1 cellular context compared by ENCODE assay signal in the genomic region with DNA sequence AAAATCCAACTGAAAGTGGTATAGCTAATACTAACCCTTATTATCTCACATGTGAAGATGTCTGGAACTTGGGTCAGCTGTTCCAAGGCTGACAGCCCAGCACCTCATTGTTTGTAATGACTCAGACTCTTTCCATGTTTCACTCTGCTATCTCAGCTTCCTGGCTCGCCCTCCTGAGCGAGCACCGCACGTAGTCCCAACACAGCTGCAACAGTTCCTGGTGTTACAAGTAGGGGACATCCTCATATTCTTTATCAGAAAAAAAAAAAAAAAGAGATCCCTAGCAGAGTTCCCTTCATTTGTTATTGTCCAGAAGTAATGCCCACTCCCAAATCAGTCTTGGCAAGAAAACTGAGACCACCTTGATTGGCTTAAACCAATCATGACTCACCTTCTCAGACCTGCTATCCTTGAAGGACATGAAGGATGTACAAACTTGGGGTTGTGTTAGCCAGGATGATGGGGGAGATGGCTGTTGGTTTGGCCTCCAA.
TF ChIP-seq lines count a peak whose summit lies in the region.

No MANE protein-coding gene starts in this region.

TF ChIP-seq in K562, 482 proteins besides CTCF, POLR2A, EP300 and RAD21 (continued from another document and continues in another):
- TF ChIP-seq, protein P1, sequence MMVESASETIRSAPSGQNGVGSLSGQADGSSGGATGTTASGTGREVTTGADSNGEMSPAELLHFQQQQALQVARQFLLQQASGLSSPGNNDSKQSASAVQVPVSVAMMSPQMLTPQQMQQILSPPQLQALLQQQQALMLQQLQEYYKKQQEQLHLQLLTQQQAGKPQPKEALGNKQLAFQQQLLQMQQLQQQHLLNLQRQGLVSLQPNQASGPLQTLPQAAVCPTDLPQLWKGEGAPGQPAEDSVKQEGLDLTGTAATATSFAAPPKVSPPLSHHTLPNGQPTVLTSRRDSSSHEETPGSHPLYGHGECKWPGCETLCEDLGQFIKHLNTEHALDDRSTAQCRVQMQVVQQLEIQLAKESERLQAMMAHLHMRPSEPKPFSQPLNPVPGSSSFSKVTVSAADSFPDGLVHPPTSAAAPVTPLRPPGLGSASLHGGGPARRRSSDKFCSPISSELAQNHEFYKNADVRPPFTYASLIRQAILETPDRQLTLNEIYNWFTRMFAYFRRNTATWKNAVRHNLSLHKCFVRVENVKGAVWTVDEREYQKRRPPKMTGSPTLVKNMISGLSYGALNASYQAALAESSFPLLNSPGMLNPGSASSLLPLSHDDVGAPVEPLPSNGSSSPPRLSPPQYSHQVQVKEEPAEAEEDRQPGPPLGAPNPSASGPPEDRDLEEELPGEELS (CRISPR knock-in tag; IDR thresholded peaks at IDR 0.05; ENCODE audit: borderline replicate concordance), result no peak
- no peak for TF ChIP-seq ZNF696 (CRISPR knock-in tag; conservative IDR thresholded peaks at IDR 0.05)
- 0 out of 2 replicates have a peak, but pooled peaks have one; percentile 12 for TF ChIP-seq SMARCA4 (IDR thresholded peaks at IDR 0.05)
- TF ChIP-seq FOXJ2 (tag; IDR thresholded peaks at IDR 0.05), result 0 out of 2 replicates have a peak, but pooled peaks have one; percentile 25
- TF ChIP-seq CREM (IDR thresholded peaks at IDR 0.05; ENCODE audit: low read depth), result no peak
- peak; percentile 60; the same call in 1 of the 2 replicates for TF ChIP-seq DPF2 (IDR thresholded peaks at IDR 0.05)
- TF ChIP-seq NCOR1 (IDR thresholded peaks at IDR 0.05), result peak; percentile 41; the same call in 1 of the 2 replicates
- peak; percentile 57 to 72; a peak in 3 of 4 replicates for TF ChIP-seq FOXK2 (conservative IDR thresholded peaks at IDR 0.05 in 1 of 2, IDR thresholded peaks at IDR 0.05 in 1 of 2; ENCODE audit: low read depth in 2 of 2)
- TF ChIP-seq ATF1 (CRISPR knock-in tag; IDR thresholded peaks at IDR 0.05), result no peak
- 0 out of 2 replicates have a peak, but pooled peaks have one; percentile 40 for TF ChIP-seq ATF1 (tag; IDR thresholded peaks at IDR 0.05)
- TF ChIP-seq SMARCA5 (IDR thresholded peaks at IDR 0.05), result no peak
- no peak for TF ChIP-seq RNF2 (IDR thresholded peaks at IDR 0.05)
- TF ChIP-seq, protein P2, sequence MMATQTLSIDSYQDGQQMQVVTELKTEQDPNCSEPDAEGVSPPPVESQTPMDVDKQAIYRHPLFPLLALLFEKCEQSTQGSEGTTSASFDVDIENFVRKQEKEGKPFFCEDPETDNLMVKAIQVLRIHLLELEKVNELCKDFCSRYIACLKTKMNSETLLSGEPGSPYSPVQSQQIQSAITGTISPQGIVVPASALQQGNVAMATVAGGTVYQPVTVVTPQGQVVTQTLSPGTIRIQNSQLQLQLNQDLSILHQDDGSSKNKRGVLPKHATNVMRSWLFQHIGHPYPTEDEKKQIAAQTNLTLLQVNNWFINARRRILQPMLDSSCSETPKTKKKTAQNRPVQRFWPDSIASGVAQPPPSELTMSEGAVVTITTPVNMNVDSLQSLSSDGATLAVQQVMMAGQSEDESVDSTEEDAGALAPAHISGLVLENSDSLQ (IDR thresholded peaks at IDR 0.05), result peak; percentile 39; the same call in 1 of the 2 replicates
- TF ChIP-seq, protein P3, sequence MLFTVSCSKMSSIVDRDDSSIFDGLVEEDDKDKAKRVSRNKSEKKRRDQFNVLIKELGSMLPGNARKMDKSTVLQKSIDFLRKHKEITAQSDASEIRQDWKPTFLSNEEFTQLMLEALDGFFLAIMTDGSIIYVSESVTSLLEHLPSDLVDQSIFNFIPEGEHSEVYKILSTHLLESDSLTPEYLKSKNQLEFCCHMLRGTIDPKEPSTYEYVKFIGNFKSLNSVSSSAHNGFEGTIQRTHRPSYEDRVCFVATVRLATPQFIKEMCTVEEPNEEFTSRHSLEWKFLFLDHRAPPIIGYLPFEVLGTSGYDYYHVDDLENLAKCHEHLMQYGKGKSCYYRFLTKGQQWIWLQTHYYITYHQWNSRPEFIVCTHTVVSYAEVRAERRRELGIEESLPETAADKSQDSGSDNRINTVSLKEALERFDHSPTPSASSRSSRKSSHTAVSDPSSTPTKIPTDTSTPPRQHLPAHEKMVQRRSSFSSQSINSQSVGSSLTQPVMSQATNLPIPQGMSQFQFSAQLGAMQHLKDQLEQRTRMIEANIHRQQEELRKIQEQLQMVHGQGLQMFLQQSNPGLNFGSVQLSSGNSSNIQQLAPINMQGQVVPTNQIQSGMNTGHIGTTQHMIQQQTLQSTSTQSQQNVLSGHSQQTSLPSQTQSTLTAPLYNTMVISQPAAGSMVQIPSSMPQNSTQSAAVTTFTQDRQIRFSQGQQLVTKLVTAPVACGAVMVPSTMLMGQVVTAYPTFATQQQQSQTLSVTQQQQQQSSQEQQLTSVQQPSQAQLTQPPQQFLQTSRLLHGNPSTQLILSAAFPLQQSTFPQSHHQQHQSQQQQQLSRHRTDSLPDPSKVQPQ (CRISPR knock-in tag; IDR thresholded peaks at IDR 0.05; ENCODE audit: borderline replicate concordance), result no peak
- no peak for TF ChIP-seq FOS (IDR thresholded peaks at IDR 0.05; ENCODE audit: extremely low read depth, insufficient read length)
- peak; percentile 42 for TF ChIP-seq SOX6 (IDR thresholded peaks at IDR 0.05)
- no peak for TF ChIP-seq GABPB2 (CRISPR knock-in tag; conservative IDR thresholded peaks at IDR 0.05)
- no peak for TF ChIP-seq TCF7 (IDR thresholded peaks at IDR 0.05; ENCODE audit: borderline replicate concordance)
- TF ChIP-seq ZNF764 (CRISPR knock-in tag; IDR thresholded peaks at IDR 0.05; ENCODE audit: low read depth), result no peak
- TF ChIP-seq GATAD2B (IDR thresholded peaks at IDR 0.05; ENCODE audit: borderline replicate concordance), result no peak
- TF ChIP-seq ARID1B (IDR thresholded peaks at IDR 0.05), result peak; percentile 39; the same call in 1 of the 2 replicates
- TF ChIP-seq MAFK (IDR thresholded peaks at IDR 0.05; ENCODE audit: low read length), result peak; percentile 30; the same call in 1 of the 2 replicates
- TF ChIP-seq NFE2 (IDR thresholded peaks at IDR 0.05; ENCODE audit: low read depth), result peak; percentile 43
- TF ChIP-seq RBM25 (IDR thresholded peaks at IDR 0.05; ENCODE audit: low read depth, low read length, severe bottlenecking), result no peak
- TF ChIP-seq, protein P4, sequence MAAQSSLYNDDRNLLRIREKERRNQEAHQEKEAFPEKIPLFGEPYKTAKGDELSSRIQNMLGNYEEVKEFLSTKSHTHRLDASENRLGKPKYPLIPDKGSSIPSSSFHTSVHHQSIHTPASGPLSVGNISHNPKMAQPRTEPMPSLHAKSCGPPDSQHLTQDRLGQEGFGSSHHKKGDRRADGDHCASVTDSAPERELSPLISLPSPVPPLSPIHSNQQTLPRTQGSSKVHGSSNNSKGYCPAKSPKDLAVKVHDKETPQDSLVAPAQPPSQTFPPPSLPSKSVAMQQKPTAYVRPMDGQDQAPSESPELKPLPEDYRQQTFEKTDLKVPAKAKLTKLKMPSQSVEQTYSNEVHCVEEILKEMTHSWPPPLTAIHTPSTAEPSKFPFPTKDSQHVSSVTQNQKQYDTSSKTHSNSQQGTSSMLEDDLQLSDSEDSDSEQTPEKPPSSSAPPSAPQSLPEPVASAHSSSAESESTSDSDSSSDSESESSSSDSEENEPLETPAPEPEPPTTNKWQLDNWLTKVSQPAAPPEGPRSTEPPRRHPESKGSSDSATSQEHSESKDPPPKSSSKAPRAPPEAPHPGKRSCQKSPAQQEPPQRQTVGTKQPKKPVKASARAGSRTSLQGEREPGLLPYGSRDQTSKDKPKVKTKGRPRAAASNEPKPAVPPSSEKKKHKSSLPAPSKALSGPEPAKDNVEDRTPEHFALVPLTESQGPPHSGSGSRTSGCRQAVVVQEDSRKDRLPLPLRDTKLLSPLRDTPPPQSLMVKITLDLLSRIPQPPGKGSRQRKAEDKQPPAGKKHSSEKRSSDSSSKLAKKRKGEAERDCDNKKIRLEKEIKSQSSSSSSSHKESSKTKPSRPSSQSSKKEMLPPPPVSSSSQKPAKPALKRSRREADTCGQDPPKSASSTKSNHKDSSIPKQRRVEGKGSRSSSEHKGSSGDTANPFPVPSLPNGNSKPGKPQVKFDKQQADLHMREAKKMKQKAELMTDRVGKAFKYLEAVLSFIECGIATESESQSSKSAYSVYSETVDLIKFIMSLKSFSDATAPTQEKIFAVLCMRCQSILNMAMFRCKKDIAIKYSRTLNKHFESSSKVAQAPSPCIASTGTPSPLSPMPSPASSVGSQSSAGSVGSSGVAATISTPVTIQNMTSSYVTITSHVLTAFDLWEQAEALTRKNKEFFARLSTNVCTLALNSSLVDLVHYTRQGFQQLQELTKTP (IDR thresholded peaks at IDR 0.05; ENCODE audit: low read depth in 1 of 2, partially characterized antibody in 2 of 2), result peak in 1 of 2 experiments; percentile 78
- TF ChIP-seq TRIM24 (IDR thresholded peaks at IDR 0.05), result no peak
- TF ChIP-seq BCL6 (CRISPR knock-in tag; IDR thresholded peaks at IDR 0.05), result no peak
- TF ChIP-seq JUN (IDR thresholded peaks at IDR 0.05; ENCODE audit: borderline replicate concordance, low read depth, low read length), result peak; percentile 74; the same call in 1 of the 2 replicates
- TF ChIP-seq JUN (CRISPR knock-in tag; IDR thresholded peaks at IDR 0.05; ENCODE audit: borderline replicate concordance), result no peak
- TF ChIP-seq L3MBTL2 (IDR thresholded peaks at IDR 0.05), result 0 out of 2 replicates have a peak, but pooled peaks have one; percentile 28
- TF ChIP-seq, protein P5, sequence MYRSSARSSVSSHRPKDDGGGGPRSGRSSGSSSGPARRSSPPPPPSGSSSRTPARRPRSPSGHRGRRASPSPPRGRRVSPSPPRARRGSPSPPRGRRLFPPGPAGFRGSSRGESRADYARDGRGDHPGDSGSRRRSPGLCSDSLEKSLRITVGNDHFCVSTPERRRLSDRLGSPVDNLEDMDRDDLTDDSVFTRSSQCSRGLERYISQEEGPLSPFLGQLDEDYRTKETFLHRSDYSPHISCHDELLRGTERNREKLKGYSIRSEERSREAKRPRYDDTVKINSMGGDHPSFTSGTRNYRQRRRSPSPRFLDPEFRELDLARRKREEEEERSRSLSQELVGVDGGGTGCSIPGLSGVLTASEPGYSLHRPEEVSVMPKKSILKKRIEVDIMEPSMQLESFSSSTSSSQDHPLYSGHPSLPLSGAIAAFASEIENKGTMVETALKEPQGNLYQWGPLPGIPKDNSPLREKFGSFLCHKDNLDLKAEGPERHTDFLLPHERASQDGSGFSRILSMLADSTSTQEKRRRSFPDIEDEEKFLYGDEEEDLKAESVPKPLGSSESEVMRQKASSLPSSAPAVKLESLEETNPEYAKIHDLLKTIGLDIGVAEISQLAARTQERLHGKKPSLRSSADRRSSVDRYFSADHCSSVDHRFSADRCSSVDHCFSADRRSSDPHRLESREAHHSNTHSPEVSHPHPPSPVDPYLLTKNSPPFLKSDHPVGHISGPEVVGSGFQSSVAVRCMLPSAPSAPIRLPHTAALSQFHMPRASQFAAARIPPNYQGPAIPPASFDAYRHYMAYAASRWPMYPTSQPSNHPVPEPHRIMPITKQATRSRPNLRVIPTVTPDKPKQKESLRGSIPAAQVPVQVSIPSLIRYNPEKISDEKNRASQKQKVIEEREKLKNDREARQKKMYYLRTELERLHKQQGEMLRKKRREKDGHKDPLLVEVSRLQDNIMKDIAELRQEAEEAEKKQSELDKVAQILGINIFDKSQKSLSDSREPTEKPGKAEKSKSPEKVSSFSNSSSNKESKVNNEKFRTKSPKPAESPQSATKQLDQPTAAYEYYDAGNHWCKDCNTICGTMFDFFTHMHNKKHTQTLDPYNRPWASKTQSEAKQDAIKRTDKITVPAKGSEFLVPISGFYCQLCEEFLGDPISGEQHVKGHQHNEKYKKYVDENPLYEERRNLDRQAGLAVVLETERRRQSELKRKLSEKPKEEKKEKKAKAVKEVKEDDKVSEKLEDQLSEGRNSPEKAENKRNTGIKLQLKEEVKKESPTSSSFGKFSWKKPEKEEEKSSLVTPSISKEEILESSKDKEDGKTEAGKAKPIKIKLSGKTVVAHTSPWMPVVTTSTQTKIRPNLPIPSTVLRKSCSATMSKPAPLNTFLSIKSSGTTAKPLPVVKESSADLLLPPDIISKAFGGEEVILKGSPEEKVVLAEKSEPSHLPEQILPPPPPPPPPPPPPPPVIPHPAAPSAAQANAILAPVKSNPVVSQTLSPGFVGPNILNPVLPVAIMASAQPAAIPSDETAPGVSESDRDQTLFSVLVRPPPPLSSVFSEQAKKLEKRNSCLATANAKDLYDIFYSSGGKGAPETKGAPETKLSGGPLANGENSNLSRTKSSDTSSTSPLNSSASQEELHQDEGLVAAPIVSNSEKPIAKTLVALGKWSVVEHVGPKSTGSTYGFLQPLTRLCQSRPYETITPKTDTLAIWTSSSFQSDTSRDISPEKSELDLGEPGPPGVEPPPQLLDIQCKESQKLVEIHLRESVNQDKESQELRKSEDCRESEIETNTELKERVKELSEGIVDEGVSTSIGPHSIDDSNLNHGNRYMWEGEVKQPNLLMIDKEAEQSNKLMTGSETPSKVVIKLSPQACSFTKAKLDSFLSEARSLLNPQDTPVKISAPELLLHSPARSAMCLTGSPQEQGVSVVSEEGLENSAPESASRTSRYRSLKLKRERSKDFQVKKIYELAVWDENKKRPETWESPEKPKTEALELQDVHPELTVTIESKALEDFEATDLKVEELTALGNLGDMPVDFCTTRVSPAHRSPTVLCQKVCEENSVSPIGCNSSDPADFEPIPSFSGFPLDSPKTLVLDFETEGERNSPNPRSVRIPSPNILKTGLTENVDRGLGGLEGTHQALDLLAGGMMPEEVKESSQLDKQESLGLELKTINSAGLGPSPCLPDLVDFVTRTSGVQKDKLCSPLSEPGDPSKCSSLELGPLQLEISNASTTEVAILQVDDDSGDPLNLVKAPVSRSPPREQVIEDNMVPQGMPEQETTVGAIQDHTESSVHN (IDR thresholded peaks at IDR 0.05; ENCODE audit: borderline replicate concordance in 1 of 2, low read depth in 1 of 2), result 0 out of 4 replicates have a peak, but pooled peaks of 1 of the 2 experiments have one; percentile 44
- TF ChIP-seq ZFP1 (CRISPR knock-in tag; IDR thresholded peaks at IDR 0.05), result no peak
- TF ChIP-seq, protein P6, sequence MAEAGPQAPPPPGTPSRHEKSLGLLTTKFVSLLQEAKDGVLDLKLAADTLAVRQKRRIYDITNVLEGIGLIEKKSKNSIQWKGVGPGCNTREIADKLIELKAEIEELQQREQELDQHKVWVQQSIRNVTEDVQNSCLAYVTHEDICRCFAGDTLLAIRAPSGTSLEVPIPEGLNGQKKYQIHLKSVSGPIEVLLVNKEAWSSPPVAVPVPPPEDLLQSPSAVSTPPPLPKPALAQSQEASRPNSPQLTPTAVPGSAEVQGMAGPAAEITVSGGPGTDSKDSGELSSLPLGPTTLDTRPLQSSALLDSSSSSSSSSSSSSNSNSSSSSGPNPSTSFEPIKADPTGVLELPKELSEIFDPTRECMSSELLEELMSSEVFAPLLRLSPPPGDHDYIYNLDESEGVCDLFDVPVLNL (CRISPR knock-in tag; IDR thresholded peaks at IDR 0.05; ENCODE audit: low read depth), result no peak
- TF ChIP-seq CREBBP (IDR thresholded peaks at IDR 0.05; ENCODE audit: low read depth, low read length), result no peak
- TF ChIP-seq FOSL1 (tag; conservative IDR thresholded peaks at IDR 0.05), result peak; percentile 84
- TF ChIP-seq, protein P7, sequence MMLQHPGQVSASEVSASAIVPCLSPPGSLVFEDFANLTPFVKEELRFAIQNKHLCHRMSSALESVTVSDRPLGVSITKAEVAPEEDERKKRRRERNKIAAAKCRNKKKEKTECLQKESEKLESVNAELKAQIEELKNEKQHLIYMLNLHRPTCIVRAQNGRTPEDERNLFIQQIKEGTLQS (IDR thresholded peaks at IDR 0.05), result peak; percentile 63
- TF ChIP-seq, protein P7 (CRISPR knock-in tag; conservative IDR thresholded peaks at IDR 0.05), result no peak
- peak; percentile 36; the same call in 1 of the 2 replicates for TF ChIP-seq SMARCC2 (IDR thresholded peaks at IDR 0.05; ENCODE audit: low read depth)
- TF ChIP-seq SIN3A (IDR thresholded peaks at IDR 0.05; ENCODE audit: borderline replicate concordance in 2 of 2, control insufficient read depth in 1 of 2, low read depth in 2 of 2, low read length in 2 of 2), result peak; percentile 55 to 76; a peak in 2 of 4 replicates
- TF ChIP-seq EHMT2 (IDR thresholded peaks at IDR 0.05), result peak; percentile 82; the same call in 1 of the 2 replicates
